26 cellular contexts compared by ENCODE assay signal in the genomic region with DNA sequence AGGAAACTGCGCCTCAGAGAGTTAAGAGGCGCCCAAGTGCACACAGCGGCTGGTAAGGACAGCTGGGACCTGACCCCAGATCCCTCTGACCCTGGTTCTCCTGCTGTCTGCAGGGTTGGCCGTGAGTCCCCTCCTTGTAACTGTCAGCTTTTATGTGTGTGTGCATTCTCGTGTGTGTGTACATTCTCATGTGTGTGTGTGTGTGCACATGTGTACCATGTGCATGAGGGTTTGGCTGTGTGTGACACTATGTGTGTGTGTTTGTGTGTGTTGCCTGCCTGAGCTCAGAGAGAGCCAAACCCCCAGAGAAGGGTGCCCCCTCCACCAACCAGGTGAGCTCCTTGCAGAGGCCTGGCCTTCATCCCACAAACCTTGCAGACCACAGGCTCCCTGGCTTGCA. TPM values are rescaled to one million over a fixed set of nuclear protein-coding genes. Genes with fewer than 3 reads are reported as not detected.
DNase-seq lines count a peak whose midpoint lies in the region; ATAC-seq and TF ChIP-seq lines count a peak whose summit lies in the region.
"Had no signal": no experiment of that assay in that cellular context is flagged by ENCODE, and none has a peak within 500 bp of the region (broad histone marks: within the 10 kb centered on the region; RNA-seq: fewer than 3 reads in every experiment).

No MANE protein-coding gene starts in this region.

- TF ChIP-seq CTCF in IMR-90 (conservative IDR thresholded peaks at IDR 0.05; ENCODE audit: low read depth, low read length) (no peak), neural cell (IDR thresholded peaks at IDR 0.05; ENCODE audit: poor library complexity, severe bottlenecking) (no peak)

- peaks cover 27% of the 10 kb centered on the region for H3K4me1 Mint-ChIP-seq in dendritic cell treated with granulocyte-macrophage colony-stimulating factor and Interleukin-4, amounts not matched to agents 40 ng/mL and 50 ng/mL, for 4 days (ENCODE audit: low read depth)

- intact Hi-C loops in IMR-90 (cut with micrococcal nuclease): no loop called here
- intact Hi-C loops in dendritic cell treated with granulocyte-macrophage colony-stimulating factor and Interleukin-4, amounts not matched to agents 40 ng/mL and 50 ng/mL, for 4 days (cut with micrococcal nuclease): no loop called here

- H4K20me1 ChIP-seq in BLaER1 treated with 17β-estradiol and CSF1 and Interleukin-3, amounts not matched to agents 10 nM and 100 nM: peaks cover 0 to 4% (median 0%) of the 10 kb centered on the region in 11 experiments; a peak in 1 of 22 replicates
- H4K20me1 ChIP-seq in IMR-90 (ENCODE audit: insufficient read depth, low read length) (no peaks in the 10 kb centered on the region), neural cell (ENCODE audit: insufficient read depth) (no peaks in the 10 kb centered on the region)

- dilution Hi-C loops in IMR-90 (cut with HindIII; ENCODE audit: low sequenced_read_pairs, unreplicated experiment): no loop called here

- WGBS in IMR-90 (ENCODE audit: extremely low coverage in 2 of 2, insufficient read length in 1 of 2), 2 experiments: no CpG with 5 or more reads among the region's 5 CpGs

- H3K56ac ChIP-seq in IMR-90 (ENCODE audit: extremely low read depth, insufficient read depth, low read length): no peak overlapping the region

- no peak for TF ChIP-seq POLR2A in IMR-90 (IDR thresholded peaks at IDR 0.05; ENCODE audit: low read depth, low read length)

- H3K9me1 ChIP-seq in IMR-90 (ENCODE audit: insufficient read depth, low read length): no peaks in the 10 kb centered on the region; the same call in 1 of the 2 replicates

- peak overlapping the region in 6 of 11 experiments; percentile 9 to 64 (median 54); a peak in 9 of 22 replicates for H3K27ac ChIP-seq in BLaER1 treated with 17β-estradiol and CSF1 and Interleukin-3, amounts not matched to agents 10 nM and 100 nM
- H3K27ac ChIP-seq in IMR-90 (ENCODE audit: insufficient read depth, low read length): no peak overlapping the region
- no peak overlapping the region for H3K27ac ChIP-seq in neural cell (ENCODE audit: low read length)
- H3K27ac ChIP-seq: A549, esophagus squamous epithelium, heart right ventricle, RWPE1 had no signal

- peaks cover 73% of the 10 kb centered on the region for H3K27me3 Mint-ChIP-seq in dendritic cell treated with granulocyte-macrophage colony-stimulating factor and Interleukin-4, amounts not matched to agents 40 ng/mL and 50 ng/mL, for 4 days

- no peaks in the 10 kb centered on the region for H3K36me3 ChIP-seq in BLaER1 treated with 17β-estradiol and CSF1 and Interleukin-3, amounts not matched to agents 10 nM and 100 nM
- H3K36me3 ChIP-seq in IMR-90 (ENCODE audit: control insufficient read depth, insufficient read depth, low read length) (no peaks in the 10 kb centered on the region), neural cell (ENCODE audit: insufficient read depth, low read length) (no peaks in the 10 kb centered on the region)
- H3K36me3 ChIP-seq: esophagus squamous epithelium, heart right ventricle had no signal

- H3K9me3 Mint-ChIP-seq in dendritic cell treated with granulocyte-macrophage colony-stimulating factor and Interleukin-4, amounts not matched to agents 40 ng/mL and 50 ng/mL, for 4 days: no peaks in the 10 kb centered on the region
- H3K9me3 Mint-ChIP-seq: activated naive CD4-positive, alpha-beta T cell treated with anti-CD3 and anti-CD28 coated beads, Interleukin-2, amount 50 U/mL, for 72 hours; type B pancreatic cell had no signal

- no peak for DNase-seq in IMR-90
- no peak for DNase-seq in RPMI8226
- no peak for DNase-seq in activated T-cell treated with anti-CD3 and anti-CD28 coated beads for 4 hours
- no peak for DNase-seq in NCI-H1436 (lab: John Stamatoyannopoulos, UW)
- DNase-seq in putamen (ENCODE audit: low spot score): no peak
- DNase-seq: activated CD4-positive, alpha-beta T cell treated with anti-CD3 and anti-CD28 coated beads, Interleukin-2, amount 50 U/mL, for 48 hours; activated CD8-positive, alpha-beta memory T cell treated with anti-CD3 and anti-CD28 coated beads, Interleukin-2, amount 50 U/mL, for 48 hours; aorta; esophagus squamous epithelium; foreskin melanocyte; heart right ventricle; KBM-7; left colon; mammary epithelial cell; NCI-H1417 treated with DMSO at 0.1 percent for 48 hours; NCI-H2107; NCI-H748 treated with DMSO at 0.1 percent for 48 hours; T-helper 1 cell had no signal

- H3K4ac ChIP-seq in IMR-90 (ENCODE audit: low read depth, low read length): no peak overlapping the region

- peak overlapping the region; percentile 73 to 93 (median 80) for H3K4me2 ChIP-seq in BLaER1 treated with 17β-estradiol and CSF1 and Interleukin-3, amounts not matched to agents 10 nM and 100 nM
- no peak overlapping the region for H3K4me2 ChIP-seq in IMR-90 (ENCODE audit: low read depth, low read length)
- no peak overlapping the region for H3K4me2 ChIP-seq in neural cell (ENCODE audit: low read length)
- H3K4me2 ChIP-seq: A549 had no signal

- TF ChIP-seq EP300 in neural cell (conservative IDR thresholded peaks at IDR 0.05; ENCODE audit: poor library complexity, severe bottlenecking): no peak

- peaks cover 24 to 38% (median 34%) of the 10 kb centered on the region in 10 experiments for H3K4me1 ChIP-seq in BLaER1 treated with 17β-estradiol and CSF1 and Interleukin-3, amounts not matched to agents 10 nM and 100 nM
- no peaks in the 10 kb centered on the region; the same call in 1 of the 2 replicates for H3K4me1 ChIP-seq in IMR-90 (ENCODE audit: control insufficient read depth, insufficient read depth, low read length)
- H3K4me1 ChIP-seq: A549 had no signal

- no peak overlapping the region for H4K8ac ChIP-seq in IMR-90 (ENCODE audit: low read depth in 2 of 2, low read length in 2 of 2)

- H2BK20ac ChIP-seq in IMR-90 (ENCODE audit: low read depth, low read length): no peak overlapping the region

- no peak overlapping the region for H2BK120ac ChIP-seq in IMR-90 (ENCODE audit: low read depth, low read length)

- no peaks in the 10 kb centered on the region for H3K79me1 ChIP-seq in IMR-90 (ENCODE audit: low read depth in 1 of 2, low read length in 2 of 2)

- 0 out of 22 replicates have a peak, but pooled peaks cover 0 to 6% (median 0%) of the 10 kb centered on the region in 11 experiments for H3K27me3 ChIP-seq in BLaER1 treated with 17β-estradiol and CSF1 and Interleukin-3, amounts not matched to agents 10 nM and 100 nM
- peaks cover 11% of the 10 kb centered on the region for H3K27me3 ChIP-seq in IMR-90 (ENCODE audit: control insufficient read depth, insufficient read depth, low read length)
- no peaks in the 10 kb centered on the region for H3K27me3 ChIP-seq in neural cell (ENCODE audit: insufficient read depth, low read depth, low read length)

- H3K27ac Mint-ChIP-seq in dendritic cell treated with granulocyte-macrophage colony-stimulating factor and Interleukin-4, amounts not matched to agents 40 ng/mL and 50 ng/mL, for 4 days: peak overlapping the region; percentile 39
- H3K27ac Mint-ChIP-seq: activated naive CD4-positive, alpha-beta T cell treated with anti-CD3 and anti-CD28 coated beads, Interleukin-2, amount 50 U/mL, for 72 hours; type B pancreatic cell had no signal

- POLR2A ChIA-PET in IMR-90 (lab: Charles Lee; ENCODE audit: unreplicated experiment): interaction anchor here (0.6 kb wide), 1 partner anchor 48 kb away, joined by 10 read pairs; no protein-coding TSS in a partner anchor

- peak overlapping the region; percentile 75 for H2AK9ac ChIP-seq in IMR-90 (replicated peaks; ENCODE audit: low read depth, low read length, poor library complexity)

- no peak overlapping the region for H2BK5ac ChIP-seq in IMR-90 (ENCODE audit: low read depth, low read length, poor library complexity, severe bottlenecking)

- H4K5ac ChIP-seq in IMR-90 (ENCODE audit: low read depth, low read length): no peak overlapping the region

- no peak for ATAC-seq in IMR-90 (ENCODE audit: low read depth)
- ATAC-seq: left colon had no signal

- no peak overlapping the region for H2BK15ac ChIP-seq in IMR-90 (ENCODE audit: low read depth, low read length)

- H3K36me3 Mint-ChIP-seq in dendritic cell treated with granulocyte-macrophage colony-stimulating factor and Interleukin-4, amounts not matched to agents 40 ng/mL and 50 ng/mL, for 4 days (ENCODE audit: low read depth): no peaks in the 10 kb centered on the region
- H3K36me3 Mint-ChIP-seq: activated naive CD4-positive, alpha-beta T cell treated with anti-CD3 and anti-CD28 coated beads, Interleukin-2, amount 50 U/mL, for 72 hours; type B pancreatic cell had no signal

- peak overlapping the region in 8 of 11 experiments; percentile 29 to 71 (median 56); a peak in 13 of 22 replicates for H3K9ac ChIP-seq in BLaER1 treated with 17β-estradiol and CSF1 and Interleukin-3, amounts not matched to agents 10 nM and 100 nM
- no peak overlapping the region for H3K9ac ChIP-seq in IMR-90 (ENCODE audit: low read depth, low read length)
- H3K9ac ChIP-seq in neural cell (ENCODE audit: low read length): peak overlapping the region; percentile 6

- no TSS peak for BruUV-seq in IMR-90 (replicated peaks; lab: Mats Ljungman, UMichigan)

- TF ChIP-seq RAD21 in IMR-90 (IDR thresholded peaks at IDR 0.05; ENCODE audit: low read length) (no peak), neural cell (conservative IDR thresholded peaks at IDR 0.05) (no peak)

- H2AK5ac ChIP-seq in IMR-90 (ENCODE audit: low read depth, low read length): no peak overlapping the region

- no peaks in the 10 kb centered on the region for H3F3A ChIP-seq in neural cell (ENCODE audit: insufficient read depth, low read length, poor library complexity, severe bottlenecking)

- H3K18ac ChIP-seq in IMR-90 (ENCODE audit: low read depth, low read length): no peak overlapping the region

- CTCF ChIA-PET in IMR-90 (lab: Yijun Ruan, JAX): no interaction called here

- no peak overlapping the region for H3K23ac ChIP-seq in IMR-90 (ENCODE audit: low read depth, low read length)

- H2AFZ ChIP-seq in IMR-90 (replicated peaks; ENCODE audit: low read length, poor library complexity): peak overlapping the region; percentile 63
- no peak overlapping the region for H2AFZ ChIP-seq in neural cell (ENCODE audit: low read depth, low read length)

- H3K9me3 ChIP-seq in BLaER1 treated with 17β-estradiol and CSF1 and Interleukin-3, amounts not matched to agents 10 nM and 100 nM (replicated peaks in 1 of 11): no peaks in the 10 kb centered on the region
- no peaks in the 10 kb centered on the region for H3K9me3 ChIP-seq in IMR-90 (ENCODE audit: control insufficient read depth, insufficient read depth, low read length)
- no peaks in the 10 kb centered on the region for H3K9me3 ChIP-seq in neural cell (ENCODE audit: low read length)
- H3K9me3 ChIP-seq: A549, esophagus squamous epithelium, heart right ventricle had no signal

- 0 out of 20 replicates have a peak overlapping the region, but pooled peaks of 1 of the 10 experiments have one; percentile 1 for H3K4me3 ChIP-seq in BLaER1 treated with 17β-estradiol and CSF1 and Interleukin-3, amounts not matched to agents 10 nM and 100 nM
- H3K4me3 ChIP-seq in IMR-90 (ENCODE audit: insufficient read depth, low read depth, low read length) (no peak overlapping the region), neural cell (ENCODE audit: low read length) (no peak overlapping the region)
- H3K4me3 ChIP-seq: A549 had no signal

- no peak overlapping the region for H3K14ac ChIP-seq in IMR-90 (replicated peaks; ENCODE audit: low read depth, low read length)

- no peak overlapping the region for H4K91ac ChIP-seq in IMR-90 (ENCODE audit: insufficient read depth, low read depth, low read length)

- in situ Hi-C loops in IMR-90 (cut with MboI; ENCODE audit: low sequenced_read_pairs): no loop called here

- no peaks in the 10 kb centered on the region for H3K9me2 ChIP-seq in neural cell (ENCODE audit: insufficient read depth, low read length)

- H3K79me2 ChIP-seq in neural cell (replicated peaks; ENCODE audit: insufficient read depth, low read length): no peaks in the 10 kb centered on the region

- H3K4me3 Mint-ChIP-seq in dendritic cell treated with granulocyte-macrophage colony-stimulating factor and Interleukin-4, amounts not matched to agents 40 ng/mL and 50 ng/mL, for 4 days: no peak overlapping the region
- H3K4me3 Mint-ChIP-seq: type B pancreatic cell had no signal

RNA-seq across cellular contexts. Expression of gene EFHD2, which starts 25.9 kb away (rescaled TPM):
- 22.6 and 23.1 TPM in 2 replicates for total RNA-seq in IMR-90 (2012; rRNA removed)
- polyA plus RNA-seq in IMR-90 (2012; rRNA removed) (58.9 and 72.7 TPM in 2 replicates), neural cell (10.3 and 13.8 TPM in 2 replicates)
- polyA plus RNA-seq in IMR-90 (2012; cell fraction: cytosol; rRNA removed): 59.0 and 96.1 TPM in 2 replicates
- polyA plus RNA-seq in IMR-90 (2012; cell fraction: nucleus; rRNA removed; ENCODE audit: low replicate concordance): 77.3 and 108 TPM in 2 replicates
- polyA minus RNA-seq in neural cell: 7.1 and 8.0 TPM in 2 replicates

RNA-seq across cellular contexts. Expression of gene CTRC, which starts 54.4 kb away (rescaled TPM):
- not detected in 2 replicates for total RNA-seq in IMR-90 (2012; rRNA removed)
- polyA plus RNA-seq in IMR-90 (2012; rRNA removed) (not detected in 2 replicates), neural cell (not detected in 2 replicates)
- not detected in 2 replicates for polyA plus RNA-seq in IMR-90 (2012; cell fraction: cytosol; rRNA removed)
- polyA plus RNA-seq in IMR-90 (2012; cell fraction: nucleus; rRNA removed; ENCODE audit: low replicate concordance): 0.86 and 1.7 TPM in 2 replicates
- polyA minus RNA-seq in neural cell: not detected in 2 replicates
- total RNA-seq: activated naive CD4-positive, alpha-beta T cell treated with anti-CD3 and anti-CD28 coated beads, Interleukin-2, amount 50 U/mL, for 72 hours; esophagus squamous epithelium; mammary epithelial cell; skeletal muscle tissue had no signal
- polyA plus RNA-seq: mammary epithelial cell had no signal

Comparison
In these comparisons a context has a peak if more than half of its experiments do, and no peak if none do; other contexts are left out.
1. H3K27ac ChIP-seq: peak in BLaER1 treated with 17β-estradiol and CSF1 and Interleukin-3, amounts not matched to agents 10 nM and 100 nM (6 of 11); none in IMR-90 (single experiment) and neural cell (single experiment).
2. H3K4me2 ChIP-seq: peak in BLaER1 treated with 17β-estradiol and CSF1 and Interleukin-3, amounts not matched to agents 10 nM and 100 nM (11 of 11); none in IMR-90 (single experiment) and neural cell (single experiment).